Comparison of ENCODE assay signal across 1 cellular context in genomic region chr7:97006146-97006950, GRCh38.
TF ChIP-seq lines count a peak whose summit lies in the region.

No MANE protein-coding gene starts in this region.

TF ChIP-seq in HepG2, 621 proteins besides CTCF, POLR2A, EP300 and RAD21 (continued from another document and continues in another):
- TF ChIP-seq YEATS2 (CRISPR knock-in tag; IDR thresholded peaks at IDR 0.05; ENCODE audit: borderline replicate concordance) (peak; percentile 44; the same call in 1 of the 2 replicates), GATAD1 (CRISPR knock-in tag; IDR thresholded peaks at IDR 0.05) (peak; percentile 53; the same call in 1 of the 2 replicates), ZNF816 (CRISPR knock-in tag; IDR thresholded peaks at IDR 0.05; ENCODE audit: borderline replicate concordance) (no peak), HOXA3 (CRISPR knock-in tag; IDR thresholded peaks at IDR 0.05) (peak; percentile 48; the same call in 1 of the 2 replicates), THAP11 (CRISPR knock-in tag; IDR thresholded peaks at IDR 0.05) (peak; percentile 29), GATA4 (IDR thresholded peaks at IDR 0.05; ENCODE audit: borderline replicate concordance, low read depth) (no peak), ZMYM4 (CRISPR knock-in tag; IDR thresholded peaks at IDR 0.05) (peak; percentile 63; the same call in 1 of the 2 replicates), ZBTB7B (CRISPR knock-in tag; IDR thresholded peaks at IDR 0.05) (peak; percentile 60; the same call in 1 of the 2 replicates), SALL1 (CRISPR knock-in tag; IDR thresholded peaks at IDR 0.05) (peak; percentile 53; the same call in 1 of the 2 replicates), ZNF296 (CRISPR knock-in tag; conservative IDR thresholded peaks at IDR 0.05) (no peak), MAZ (IDR thresholded peaks at IDR 0.05; ENCODE audit: borderline replicate concordance, low read depth, low read length) (0 out of 2 replicates have a peak, but pooled peaks have one; percentile 23), MAZ (CRISPR knock-in tag; IDR thresholded peaks at IDR 0.05; ENCODE audit: low read depth) (peak; percentile 80; the same call in 1 of the 2 replicates), GMEB1 (CRISPR knock-in tag; IDR thresholded peaks at IDR 0.05; ENCODE audit: borderline replicate concordance) (no peak), ZFAT (CRISPR knock-in tag; conservative IDR thresholded peaks at IDR 0.05) (no peak), ZNF280B (CRISPR knock-in tag; IDR thresholded peaks at IDR 0.05; ENCODE audit: borderline replicate concordance) (peak; percentile 42; the same call in 1 of the 2 replicates), POLR2G (IDR thresholded peaks at IDR 0.05; ENCODE audit: low read depth, low read length) (peak; percentile 70; the same call in 1 of the 2 replicates), ZSCAN21 (CRISPR knock-in tag; IDR thresholded peaks at IDR 0.05; ENCODE audit: borderline replicate concordance) (peak; percentile 11; the same call in 1 of the 2 replicates), FOXA1 (IDR thresholded peaks at IDR 0.05) (no peak), FOXA1 (CRISPR knock-in tag; IDR thresholded peaks at IDR 0.05) (peak; percentile 28; the same call in 1 of the 2 replicates), SRSF1 (optimal IDR thresholded peaks at IDR 0.05; ENCODE audit: low read depth, low read length) (no peak), SOX13 (IDR thresholded peaks at IDR 0.05) (no peak), SOX13 (CRISPR knock-in tag; conservative IDR thresholded peaks at IDR 0.05 in 1 of 2, IDR thresholded peaks at IDR 0.05 in 1 of 2) (0 out of 4 replicates have a peak, but pooled peaks of 1 of the 2 experiments have one; percentile 10), ZNF709 (CRISPR knock-in tag; IDR thresholded peaks at IDR 0.05) (peak; percentile 22; the same call in 1 of the 2 replicates), U2AF1 (optimal IDR thresholded peaks at IDR 0.05; ENCODE audit: low read depth, low read length) (peak; percentile 65), PHF20 (CRISPR knock-in tag; IDR thresholded peaks at IDR 0.05) (peak; percentile 47; the same call in 1 of the 2 replicates), ZNF589 (CRISPR knock-in tag; conservative IDR thresholded peaks at IDR 0.05) (peak; percentile 58; the same call in 1 of the 2 replicates), HIVEP1 (CRISPR knock-in tag; IDR thresholded peaks at IDR 0.05) (peak; percentile 37; the same call in 1 of the 2 replicates), REL (CRISPR knock-in tag; conservative IDR thresholded peaks at IDR 0.05) (peak; percentile 80; the same call in 1 of the 2 replicates), SIN3A (IDR thresholded peaks at IDR 0.05; ENCODE audit: borderline replicate concordance, low read depth, low read length) (peak; percentile 59; the same call in 1 of the 2 replicates), ZNF574 (CRISPR knock-in tag; IDR thresholded peaks at IDR 0.05) (peak; percentile 88), CBFB (CRISPR knock-in tag; IDR thresholded peaks at IDR 0.05) (0 out of 2 replicates have a peak, but pooled peaks have one; percentile 15), CEBPZ (IDR thresholded peaks at IDR 0.05; ENCODE audit: low read length) (no peak), FOXA3 (CRISPR knock-in tag; IDR thresholded peaks at IDR 0.05) (no peak), TCF12 (IDR thresholded peaks at IDR 0.05) (no peak), TCF12 (CRISPR knock-in tag; IDR thresholded peaks at IDR 0.05) (0 out of 2 replicates have a peak, but pooled peaks have one; percentile 48), ATF7-NPFF (CRISPR knock-in tag; IDR thresholded peaks at IDR 0.05; ENCODE audit: low read depth) (peak; percentile 56; the same call in 1 of the 2 replicates), ZNF263 (CRISPR knock-in tag; IDR thresholded peaks at IDR 0.05) (peak; percentile 51; the same call in 1 of the 2 replicates), GABPB1 (CRISPR knock-in tag; IDR thresholded peaks at IDR 0.05) (peak; percentile 68), TOPORS (CRISPR knock-in tag; IDR thresholded peaks at IDR 0.05) (0 out of 2 replicates have a peak, but pooled peaks have one; percentile 55), CERS6 (CRISPR knock-in tag; IDR thresholded peaks at IDR 0.05) (no peak), ZNF281 (CRISPR knock-in tag; IDR thresholded peaks at IDR 0.05; ENCODE audit: borderline replicate concordance) (peak; percentile 43), SATB2 (CRISPR knock-in tag; IDR thresholded peaks at IDR 0.05) (no peak), KLF16 (CRISPR knock-in tag; IDR thresholded peaks at IDR 0.05) (peak in 1 of 2 experiments; percentile 41; a peak in 1 of 4 replicates), TEAD3 (CRISPR knock-in tag; optimal IDR thresholded peaks at IDR 0.05; ENCODE audit: borderline replicate concordance) (peak; percentile 30), ZNF557 (CRISPR knock-in tag; IDR thresholded peaks at IDR 0.05) (no peak), NFKBIZ (CRISPR knock-in tag; IDR thresholded peaks at IDR 0.05) (0 out of 2 replicates have a peak, but pooled peaks have one; percentile 23), NFYB (CRISPR knock-in tag; IDR thresholded peaks at IDR 0.05) (no peak), ZNF776 (CRISPR knock-in tag; IDR thresholded peaks at IDR 0.05) (peak; percentile 44; the same call in 1 of the 2 replicates), ZSCAN30 (CRISPR knock-in tag; IDR thresholded peaks at IDR 0.05) (0 out of 2 replicates have a peak, but pooled peaks have one; percentile 27), ZNF761 (CRISPR knock-in tag; conservative IDR thresholded peaks at IDR 0.05) (0 out of 2 replicates have a peak, but pooled peaks have one; percentile 23), RARA (CRISPR knock-in tag; IDR thresholded peaks at IDR 0.05) (peak; percentile 5; the same call in 1 of the 2 replicates), UBTF (CRISPR knock-in tag; IDR thresholded peaks at IDR 0.05) (peak; percentile 89), HMGA1 (CRISPR knock-in tag; conservative IDR thresholded peaks at IDR 0.05) (no peak), CBX5 (CRISPR knock-in tag; IDR thresholded peaks at IDR 0.05; ENCODE audit: borderline replicate concordance) (peak; percentile 22; the same call in 1 of the 2 replicates), NFKB2 (CRISPR knock-in tag; IDR thresholded peaks at IDR 0.05; ENCODE audit: borderline replicate concordance) (peak; percentile 19; the same call in 1 of the 2 replicates)
